4 cellular contexts compared by ENCODE assay signal in the genomic region with DNA sequence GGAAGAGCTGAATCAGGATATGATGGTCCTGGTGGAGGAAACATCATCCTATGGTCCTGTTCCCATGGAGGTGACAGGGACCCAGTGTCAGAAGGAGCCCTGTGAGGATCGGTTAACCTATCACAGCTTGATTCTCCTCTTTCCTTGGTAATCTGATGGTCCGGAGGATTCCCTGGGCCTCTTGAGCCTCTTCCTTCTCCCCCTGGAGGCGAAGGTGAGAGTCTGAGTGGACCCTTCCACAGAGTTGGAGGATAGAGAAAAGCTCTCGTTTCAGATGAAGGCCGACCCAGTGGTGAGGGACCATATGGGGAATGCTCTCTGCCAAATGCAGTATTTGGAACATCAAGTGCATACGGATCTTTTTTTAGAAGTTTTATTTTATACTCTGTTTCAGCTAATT. TPM values are rescaled to one million over a fixed set of nuclear protein-coding genes. Genes with fewer than 3 reads are reported as not detected.
"Had no signal": no experiment of that assay in that cellular context is flagged by ENCODE, and none has a peak within 500 bp of the region (broad histone marks: within the 10 kb centered on the region; RNA-seq: fewer than 3 reads in every experiment).

No MANE protein-coding gene starts in this region.

RNA-seq across cellular contexts. Expression of a gene that starts 32.1 kb away (rescaled TPM):
- total RNA-seq: dermis blood vessel endothelial cell, mononuclear cell, natural killer cell, spleen had no signal
